Comparison of ENCODE assay signal across 27 cellular contexts in genomic region chr2:56208380-56208779, GRCh38. TPM values are rescaled to one million over a fixed set of nuclear protein-coding genes. Genes with fewer than 3 reads are reported as not detected.
"Had no signal": no experiment of that assay in that cellular context is flagged by ENCODE, and none has a peak within 500 bp of the region (broad histone marks: within the 10 kb centered on the region; RNA-seq: fewer than 3 reads in every experiment).

No MANE protein-coding gene starts in this region.

- H3K27me3 ChIP-seq: ovary, right lobe of liver, sigmoid colon, stomach, thyroid gland, tibial nerve, upper lobe of left lung, vagina had no signal

- H3K4me1 Mint-ChIP-seq: neural progenitor cell; stimulated activated effector memory CD8-positive, alpha-beta T cell treated with anti-CD3 and anti-CD28 coated beads, Interleukin-12 subunit alpha, Interleukin-12 subunit beta, amount 100 ng/mL, for 72 hours; stimulated activated naive B cell treated with anti-CD40 and anti-IgM and Interleukin-4, amounts not matched to agents 10 μg/mL and 1 μg/mL and 100 μg/mL, for 72 hours had no signal

- H3K4me3 Mint-ChIP-seq: natural killer cell treated with Interleukin-12 subunit alpha and Interleukin-12 subunit beta and Interleukin-15 and Interleukin-18, amount 100 ng/mL, for 72 hours; neural progenitor cell; stimulated activated effector memory CD8-positive, alpha-beta T cell treated with anti-CD3 and anti-CD28 coated beads, Interleukin-12 subunit alpha, Interleukin-12 subunit beta, amount 100 ng/mL, for 72 hours; stimulated activated naive B cell treated with anti-CD40 and anti-IgM and Interleukin-4, amounts not matched to agents 10 μg/mL and 1 μg/mL and 100 μg/mL, for 72 hours; stimulated activated naive CD8-positive, alpha-beta T cell treated with anti-CD3 and anti-CD28 coated beads, Interleukin-15, Interleukin-2, amounts not matched to agents 100 ng/mL and 50 ng/mL, for 24 hours had no signal

- H3K9me3 Mint-ChIP-seq: stimulated activated naive B cell treated with anti-CD40 and anti-IgM and Interleukin-4, amounts not matched to agents 10 μg/mL and 1 μg/mL and 100 μg/mL, for 72 hours had no signal

- H3K36me3 ChIP-seq: neural progenitor cell, ovary, right lobe of liver, sigmoid colon, stomach, thoracic aorta, thyroid gland, tibial nerve, upper lobe of left lung, vagina had no signal

- H3K9me3 ChIP-seq: ovary, psoas muscle, right lobe of liver, sigmoid colon, stomach, thoracic aorta, thyroid gland, tibial nerve, upper lobe of left lung, vagina had no signal

- H3K4me1 ChIP-seq: neural progenitor cell, parathyroid adenoma, psoas muscle, right lobe of liver, sigmoid colon, stomach, tibial nerve, upper lobe of left lung, vagina had no signal

- H3K27ac Mint-ChIP-seq: natural killer cell treated with Interleukin-12 subunit alpha and Interleukin-12 subunit beta and Interleukin-15 and Interleukin-18, amount 100 ng/mL, for 72 hours; neural progenitor cell; progenitor cell of endocrine pancreas; stimulated activated effector memory CD8-positive, alpha-beta T cell treated with anti-CD3 and anti-CD28 coated beads, Interleukin-12 subunit alpha, Interleukin-12 subunit beta, amount 100 ng/mL, for 72 hours; stimulated activated naive B cell treated with anti-CD40 and anti-IgM and Interleukin-4, amounts not matched to agents 10 μg/mL and 1 μg/mL and 100 μg/mL, for 72 hours; stimulated activated naive CD8-positive, alpha-beta T cell treated with anti-CD3 and anti-CD28 coated beads, Interleukin-15, Interleukin-2, amounts not matched to agents 100 ng/mL and 50 ng/mL, for 24 hours had no signal

- H3K36me3 Mint-ChIP-seq: natural killer cell treated with Interleukin-12 subunit alpha and Interleukin-12 subunit beta and Interleukin-15 and Interleukin-18, amount 100 ng/mL, for 72 hours; neural progenitor cell; stimulated activated effector memory CD8-positive, alpha-beta T cell treated with anti-CD3 and anti-CD28 coated beads, Interleukin-12 subunit alpha, Interleukin-12 subunit beta, amount 100 ng/mL, for 72 hours; stimulated activated naive B cell treated with anti-CD40 and anti-IgM and Interleukin-4, amounts not matched to agents 10 μg/mL and 1 μg/mL and 100 μg/mL, for 72 hours had no signal

- H3K27ac ChIP-seq: neural progenitor cell, ovary, parathyroid adenoma, psoas muscle, right lobe of liver, sigmoid colon, stomach, thoracic aorta, thyroid gland, tibial nerve, upper lobe of left lung, vagina had no signal

- DNase-seq: occipital lobe; ovary; posterior cingulate gyrus; psoas muscle; right cardiac atrium; right lobe of liver; sigmoid colon; small intestine; stimulated activated CD4-positive, alpha-beta T cell treated with anti-CD3 and anti-CD28 coated beads, Interleukin-15, amount 100 ng/mL, for 24 hours; stimulated activated CD4-positive, alpha-beta T cell treated with anti-CD3 and anti-CD28 coated beads, Interleukin-2, amount 100 ng/mL, for 24 hours; stimulated activated CD4-positive, alpha-beta T cell treated with anti-CD3 and anti-CD28 coated beads, Interleukin-2, amount 100 ng/mL, for 48 hours; stimulated activated CD4-positive, alpha-beta T cell treated with anti-CD3 and anti-CD28 coated beads, Interleukin-4, amount 100 ng/mL, for 24 hours; stimulated activated naive B cell treated with anti-CD40 and anti-IgM and Interleukin-4, amounts not matched to agents 10 μg/mL and 1 μg/mL and 100 μg/mL, for 72 hours; stimulated activated naive CD4-positive, alpha-beta T cell treated with Interleukin-2 at 50 U/mL for 16 hours; stomach; thyroid gland; trophoblast cell; upper lobe of left lung had no signal

- H3K4me3 ChIP-seq: neural progenitor cell, ovary, psoas muscle, right lobe of liver, sigmoid colon, stomach, thoracic aorta, thyroid gland, tibial nerve, upper lobe of left lung, vagina had no signal

- H3K27me3 Mint-ChIP-seq: natural killer cell treated with Interleukin-12 subunit alpha and Interleukin-12 subunit beta and Interleukin-15 and Interleukin-18, amount 100 ng/mL, for 72 hours; progenitor cell of endocrine pancreas; stimulated activated naive B cell treated with anti-CD40 and anti-IgM and Interleukin-4, amounts not matched to agents 10 μg/mL and 1 μg/mL and 100 μg/mL, for 72 hours had no signal

RNA-seq across cellular contexts. Expression of gene CCDC85A, which starts 24.6 kb away (rescaled TPM):
- total RNA-seq: natural killer cell treated with Interleukin-12 subunit alpha and Interleukin-12 subunit beta and Interleukin-15 and Interleukin-18, amount 100 ng/mL, for 72 hours had no signal
